In the genomic region with DNA sequence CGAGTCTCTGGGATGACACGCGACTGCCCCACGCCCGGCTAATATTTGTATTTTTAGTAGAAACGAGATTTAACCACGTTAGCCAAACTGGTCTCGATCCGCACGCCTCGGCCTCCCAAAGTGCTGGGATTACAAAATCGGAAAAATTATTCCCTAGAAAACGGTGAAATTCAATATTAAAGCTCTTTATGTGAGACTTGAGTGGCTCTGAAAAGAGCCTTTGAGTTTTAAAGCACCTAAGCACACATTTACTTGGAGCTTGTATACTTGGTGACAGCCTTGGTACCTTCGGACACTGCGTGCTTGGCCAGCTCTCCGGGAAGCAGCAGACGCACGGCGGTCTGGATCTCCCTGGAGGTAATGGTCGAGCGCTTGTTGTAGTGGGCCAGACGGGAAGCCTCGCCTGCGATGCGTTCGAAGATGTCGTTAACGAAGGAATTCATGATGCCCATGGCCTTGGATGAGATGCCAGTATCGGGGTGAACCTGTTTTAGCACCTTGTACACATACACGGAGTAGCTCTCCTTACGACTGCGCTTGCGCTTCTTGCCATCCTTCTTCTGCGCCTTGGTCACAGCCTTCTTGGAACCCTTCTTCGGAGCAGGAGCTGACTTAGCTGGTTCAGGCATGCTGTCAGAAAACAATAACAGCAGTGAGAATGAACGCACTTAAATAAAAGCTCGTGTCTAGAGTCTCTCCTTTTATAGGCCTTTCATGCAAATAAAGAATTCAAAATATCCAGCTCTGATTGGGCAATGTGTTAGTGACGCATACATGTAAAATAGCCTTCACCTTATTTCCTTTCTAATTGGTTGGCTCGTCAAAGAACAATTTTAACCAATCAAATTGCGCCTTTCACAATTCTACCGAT, we compare ENCODE assay signal across 9 cellular contexts.
DNase-seq lines count a peak whose midpoint lies in the region; ATAC-seq, FAIRE-seq and TF ChIP-seq lines count a peak whose summit lies in the region.
"Had no signal": no experiment of that assay in that cellular context is flagged by ENCODE, and none has a peak within 500 bp of the region (broad histone marks: within the 10 kb centered on the region; RNA-seq: fewer than 3 reads in every experiment).

No MANE protein-coding gene starts in this region.

- H4K20me1 ChIP-seq in keratinocyte (ENCODE audit: control insufficient read depth, extremely low read depth, insufficient read depth, low read length), result no peaks in the 10 kb centered on the region

- H3K27ac ChIP-seq in AG04450 (ENCODE audit: low read depth, low read length) (peak overlapping the region; percentile 99), cingulate gyrus (ENCODE audit: low read depth, low read length) (peak overlapping the region; percentile 82), keratinocyte (ENCODE audit: control insufficient read depth, insufficient read depth, low read length) (peak overlapping the region; percentile 79)

- no peak overlapping the region for H3K4me3 Mint-ChIP-seq in activated B cell treated with CpG ODN at 0.5 μM for 24 hours

- peak; percentile 74 for FAIRE-seq in keratinocyte (lab: Jason Lieb, UNC)

- CTCF ChIA-PET in AG04450 (lab: Charles Lee) (interaction anchor here (0.7 to 1.6 kb wide), 9 partner anchors 9 to 106 kb away, joined by 3 to 6 read pairs (median 3); a partner anchor contains a TSS), activated B cell treated with CpG ODN at 0.5 μM for 24 hours (lab: Charles Lee) (interaction anchor here (0.7 to 3.1 kb wide), 10 partner anchors 11 to 43 kb away, joined by 3 to 15 read pairs (median 5); a partner anchor contains a TSS)

- no peaks in the 10 kb centered on the region for H3K36me3 ChIP-seq in keratinocyte (ENCODE audit: control insufficient read depth in 2 of 2, extremely low read depth in 1 of 2, insufficient read depth in 2 of 2, low read length in 2 of 2)

- peaks cover 12% of the 10 kb centered on the region for H3K4me1 Mint-ChIP-seq in activated B cell treated with CpG ODN at 0.5 μM for 24 hours

- DNase-seq in AG04450 (ENCODE audit: low read depth, low spot score), result peak; percentile 99
- peak; percentile 99 for DNase-seq in NCI-H2171 treated with DMSO at 0.1 percent for 48 hours (lab: John Stamatoyannopoulos, UW)
- peak; percentile 62 for DNase-seq in activated B cell treated with CpG ODN at 0.5 μM for 24 hours
- peak; percentile 97 for DNase-seq in keratinocyte (ENCODE audit: low read depth, low spot score)
- peak; percentile 72 to 74 for DNase-seq in stimulated activated CD4-positive, alpha-beta T cell treated with anti-CD3 and anti-CD28 coated beads, Interleukin-2, amount 100 ng/mL, for 24 hours

- H2AFZ ChIP-seq in keratinocyte (ENCODE audit: control insufficient read depth, low read length), result no peak overlapping the region

- POLR2A ChIA-PET in AG04450 (lab: Yijun Ruan, JAX) (interaction anchor here (0.6 to 5.3 kb wide), 41 partner anchors 7 to 1677 kb away, joined by 3 to 183 read pairs (median 7); a partner anchor contains a TSS), activated B cell treated with CpG ODN at 0.5 μM for 24 hours (lab: Charles Lee) (interaction anchor here (0.6 to 5.5 kb wide), 69 partner anchors 10 to 1677 kb away, joined by 3 to 540 read pairs (median 6); a partner anchor contains a TSS)

- H3K4me2 ChIP-seq in keratinocyte (ENCODE audit: control insufficient read depth, extremely low read depth, insufficient read depth, low read depth, low read length), result peak overlapping the region; percentile 92

- no peak for TF ChIP-seq CTCF in AG04450 (IDR thresholded peaks at IDR 0.05; ENCODE audit: low read depth, low read length)
- no peak for TF ChIP-seq CTCF in activated B cell treated with CpG ODN at 0.5 μM for 24 hours (IDR thresholded peaks at IDR 0.05)
- no peak for TF ChIP-seq CTCF in keratinocyte (optimal IDR thresholded peaks at IDR 0.05 in 1 of 3, IDR thresholded peaks at IDR 0.05 in 1 of 3, conservative IDR thresholded peaks at IDR 0.05 in 1 of 3; ENCODE audit: extremely low read depth in 1 of 3, insufficient read depth in 2 of 3, low read length in 3 of 3)

- H3K4me3 ChIP-seq in AG04450 (ENCODE audit: low read depth, low read length) (peak overlapping the region; percentile 80), keratinocyte (ENCODE audit: control insufficient read depth in 2 of 3, extremely low read depth in 1 of 3, insufficient read depth in 2 of 3, low read depth in 1 of 3, low read length in 3 of 3) (peak overlapping the region; percentile 50 to 62 (median 62))

- H3K27me3 Mint-ChIP-seq in activated B cell treated with CpG ODN at 0.5 μM for 24 hours, result no peaks in the 10 kb centered on the region

- no peak overlapping the region for H3K27ac Mint-ChIP-seq in activated B cell treated with CpG ODN at 0.5 μM for 24 hours

- intact Hi-C loops in activated B cell treated with CpG ODN at 0.5 μM for 24 hours (cut with micrococcal nuclease), result loop anchor here (1.0 to 5.0 kb wide), 10 partner anchors 8 to 184 kb away; a partner anchor contains a TSS

- no peaks in the 10 kb centered on the region for H3K36me3 Mint-ChIP-seq in activated B cell treated with CpG ODN at 0.5 μM for 24 hours (ENCODE audit: low read depth)

- no peaks in the 10 kb centered on the region for H3K9me1 ChIP-seq in keratinocyte (ENCODE audit: control insufficient read depth, extremely low read depth, insufficient read depth, low read length)

- H3K9ac ChIP-seq in keratinocyte (ENCODE audit: control insufficient read depth, extremely low read depth, insufficient read depth, low read length), result peak overlapping the region; percentile 76

- no peaks in the 10 kb centered on the region for H3K9me3 ChIP-seq in AG04450 (ENCODE audit: control insufficient read depth, insufficient read depth, low read length)
- H3K9me3 ChIP-seq in keratinocyte (ENCODE audit: control insufficient read depth, low read depth, low read length), result no peaks in the 10 kb centered on the region

- ATAC-seq in GM18867 (IDR thresholded peaks at IDR 0.05; ENCODE audit: unreplicated experiment) (peak; percentile 72), HG03066 (IDR thresholded peaks at IDR 0.05; ENCODE audit: low read depth, unreplicated experiment) (peak; percentile 67), activated B cell treated with CpG ODN at 0.5 μM for 24 hours (ENCODE audit: low read depth) (peak; percentile 78)
- ATAC-seq: HCT116 had no signal

- dilution Hi-C loops in keratinocyte (cut with MboI; ENCODE audit: extremely low pct_ligation_motif_present, low sequenced_read_pairs), result no loop called here

- no peaks in the 10 kb centered on the region for H3K9me3 Mint-ChIP-seq in activated B cell treated with CpG ODN at 0.5 μM for 24 hours

- H3K79me2 ChIP-seq in keratinocyte (ENCODE audit: control insufficient read depth, insufficient read depth, low read length), result no peaks in the 10 kb centered on the region

- H3K27me3 ChIP-seq in AG04450 (ENCODE audit: control insufficient read depth, insufficient read depth, low read length), result no peaks in the 10 kb centered on the region
- H3K27me3 ChIP-seq in keratinocyte (ENCODE audit: control insufficient read depth, extremely low read depth, insufficient read depth, low read length), result no peaks in the 10 kb centered on the region

- peaks cover 19% of the 10 kb centered on the region for H3K4me1 ChIP-seq in keratinocyte (ENCODE audit: control insufficient read depth, extremely low read depth, insufficient read depth, low read length)

Comparison
In these comparisons a context has a peak if more than half of its experiments do, and no peak if none do; other contexts are left out.
1. Peak in every context shown above with its lines: DNase-seq, ATAC-seq, H3K4me3 ChIP-seq and H3K27ac ChIP-seq.